Comparison of ENCODE assay signal across 1 cellular context in the genomic region with DNA sequence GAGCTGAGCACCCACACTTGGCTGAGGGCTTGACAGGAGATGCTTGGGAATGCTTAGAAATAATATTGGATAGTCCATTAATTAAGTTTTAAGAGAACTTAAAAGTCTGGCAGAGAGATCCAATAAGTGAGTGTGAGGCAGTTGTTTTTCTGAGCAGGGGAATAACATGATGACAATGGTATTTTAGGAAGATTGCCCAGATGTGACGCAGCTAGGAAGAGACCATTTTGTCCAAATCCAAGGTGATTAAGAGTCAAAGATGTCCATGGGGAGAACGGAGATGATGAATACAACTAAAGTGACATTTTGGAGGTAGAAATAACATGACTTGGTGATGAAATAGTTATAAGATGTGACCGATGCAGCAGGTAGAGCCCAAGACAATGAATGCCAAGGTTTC.
TF ChIP-seq lines count a peak whose summit lies in the region.

No MANE protein-coding gene starts in this region.

TF ChIP-seq in H1, 55 proteins besides CTCF, POLR2A, EP300 and RAD21:
- TF ChIP-seq YY1 (IDR thresholded peaks at IDR 0.05; ENCODE audit: low read depth, low read length) (no peak), RNF2 (IDR thresholded peaks at IDR 0.05; ENCODE audit: borderline replicate concordance, low read depth, low read length, missing control alignments, poor library complexity, severe bottlenecking) (no peak)
